Comparison of ENCODE assay signal across 1 cellular context in genomic region chr19:3699741-3700241, GRCh38.
TF ChIP-seq lines count a peak whose summit lies in the region.

No MANE protein-coding gene starts in this region.

TF ChIP-seq in H1, 55 proteins besides CTCF, POLR2A, EP300 and RAD21:
- no peak for TF ChIP-seq SRF (IDR thresholded peaks at IDR 0.05; ENCODE audit: low read depth, low read length)
- TF ChIP-seq HDAC2 (IDR thresholded peaks at IDR 0.05; ENCODE audit: borderline replicate concordance in 1 of 2, low read depth in 2 of 2, low read length in 2 of 2): no peak
- no peak for TF ChIP-seq GABPA (IDR thresholded peaks at IDR 0.05; ENCODE audit: borderline replicate concordance, insufficient read depth, low read length)
- no peak for TF ChIP-seq TAF1 (IDR thresholded peaks at IDR 0.05; ENCODE audit: low read depth, low read length)
- no peak for TF ChIP-seq SIRT6 (IDR thresholded peaks at IDR 0.05; ENCODE audit: low read length)
